8 cellular contexts compared by ENCODE assay signal in genomic region chr2:238864207-238865014, GRCh38. TPM values are rescaled to one million over a fixed set of nuclear protein-coding genes. Genes with fewer than 3 reads are reported as not detected.
DNase-seq lines count a peak whose midpoint lies in the region; ATAC-seq, FAIRE-seq and TF ChIP-seq lines count a peak whose summit lies in the region.

No MANE protein-coding gene starts in this region.

- no peak for ATAC-seq in GM21390 (IDR thresholded peaks at IDR 0.05; ENCODE audit: unreplicated experiment)

- intact Hi-C loops in activated T-helper 2 cell treated with anti-CD3 and anti-CD28 coated beads, Interferon-gamma antibody, Interleukin-2, Interleukin-4, amounts not matched to agents 10 μg/mL and 5 μg/mL and 100 μg/mL, durations not matched to agents 14 hours and 24 hours and 36 hours (cut with micrococcal nuclease) = no loop called here

- peaks cover 63% of the 10 kb centered on the region for H3K4me1 Mint-ChIP-seq in osteocyte (ENCODE audit: unreplicated experiment)
- H3K4me1 Mint-ChIP-seq in activated T-helper 2 cell treated with anti-CD3 and anti-CD28 coated beads, Interferon-gamma antibody, Interleukin-2, Interleukin-4, amounts not matched to agents 10 μg/mL and 5 μg/mL and 100 μg/mL, durations not matched to agents 14 hours and 24 hours and 36 hours (ENCODE audit: low read depth) = peaks cover 4% of the 10 kb centered on the region

- peak overlapping the region; percentile 97 for H3K27ac Mint-ChIP-seq in osteocyte (ENCODE audit: unreplicated experiment)
- H3K27ac Mint-ChIP-seq in activated T-helper 2 cell treated with anti-CD3 and anti-CD28 coated beads, Interferon-gamma antibody, Interleukin-2, Interleukin-4, amounts not matched to agents 10 μg/mL and 5 μg/mL and 100 μg/mL, durations not matched to agents 14 hours and 24 hours and 36 hours = no peak overlapping the region

- no peak for TF ChIP-seq CTCF in osteocyte (IDR thresholded peaks at IDR 0.05)

- FAIRE-seq in TTC549 (lab: Jason Lieb, UNC) = peak; percentile 80

- H3K4me3 Mint-ChIP-seq in osteocyte (ENCODE audit: unreplicated experiment) = peak overlapping the region; percentile 5
- no peak overlapping the region for H3K4me3 Mint-ChIP-seq in activated T-helper 2 cell treated with anti-CD3 and anti-CD28 coated beads, Interferon-gamma antibody, Interleukin-2, Interleukin-4, amounts not matched to agents 10 μg/mL and 5 μg/mL and 100 μg/mL, durations not matched to agents 14 hours and 24 hours and 36 hours (ENCODE audit: low read depth)

- H3K27me3 Mint-ChIP-seq in osteocyte (ENCODE audit: unreplicated experiment) = no peaks in the 10 kb centered on the region
- no peaks in the 10 kb centered on the region for H3K27me3 Mint-ChIP-seq in activated T-helper 2 cell treated with anti-CD3 and anti-CD28 coated beads, Interferon-gamma antibody, Interleukin-2, Interleukin-4, amounts not matched to agents 10 μg/mL and 5 μg/mL and 100 μg/mL, durations not matched to agents 14 hours and 24 hours and 36 hours (ENCODE audit: low read depth)

- H3K9me3 Mint-ChIP-seq in osteocyte (ENCODE audit: unreplicated experiment) = no peaks in the 10 kb centered on the region
- H3K9me3 Mint-ChIP-seq in activated T-helper 2 cell treated with anti-CD3 and anti-CD28 coated beads, Interferon-gamma antibody, Interleukin-2, Interleukin-4, amounts not matched to agents 10 μg/mL and 5 μg/mL and 100 μg/mL, durations not matched to agents 14 hours and 24 hours and 36 hours = no peaks in the 10 kb centered on the region

- peak; percentile 38 for DNase-seq in activated T-cell treated with anti-CD3 and anti-CD28 coated beads for 24 hours (ENCODE audit: low read depth)
- no peak for DNase-seq in activated T-cell treated with anti-CD3 and anti-CD28 coated beads, Interleukin-2, amount 50 U/mL, for 1 hour
- peak; percentile 99 for DNase-seq in fibroblast of peridontal ligament (ENCODE audit: extremely low read depth)
- DNase-seq in osteocyte (ENCODE audit: extremely low spot score, unreplicated experiment) = peak; percentile 94
- no peak for DNase-seq in midbrain (lab: John Stamatoyannopoulos, UW)
- DNase-seq in activated T-helper 2 cell treated with anti-CD3 and anti-CD28 coated beads, Interferon-gamma antibody, Interleukin-2, Interleukin-4, amounts not matched to agents 10 μg/mL and 5 μg/mL and 100 μg/mL, durations not matched to agents 14 hours and 24 hours and 36 hours (ENCODE audit: low spot score) = no peak

- no peaks in the 10 kb centered on the region for H3K36me3 Mint-ChIP-seq in osteocyte (ENCODE audit: unreplicated experiment)
- no peaks in the 10 kb centered on the region for H3K36me3 Mint-ChIP-seq in activated T-helper 2 cell treated with anti-CD3 and anti-CD28 coated beads, Interferon-gamma antibody, Interleukin-2, Interleukin-4, amounts not matched to agents 10 μg/mL and 5 μg/mL and 100 μg/mL, durations not matched to agents 14 hours and 24 hours and 36 hours (ENCODE audit: low read depth)

RNA-seq across cellular contexts. Expression of gene TWIST2, which starts 16.5 kb away (rescaled TPM):
- total RNA-seq in osteocyte = 6.0 and 6.3 TPM in 2 replicates
- total RNA-seq in activated T-helper 2 cell treated with anti-CD3 and anti-CD28 coated beads, Interferon-gamma antibody, Interleukin-2, Interleukin-4, amounts not matched to agents 10 μg/mL and 5 μg/mL and 100 μg/mL, durations not matched to agents 14 hours and 24 hours and 36 hours = not detected in 2 replicates

Comparison
In these comparisons a context has a peak if more than half of its experiments do, and no peak if none do; other contexts are left out.
1. DNase-seq: peak in activated T-cell treated with anti-CD3 and anti-CD28 coated beads for 24 hours (single experiment), fibroblast of peridontal ligament (single experiment) and osteocyte (single experiment); none in activated T-cell treated with anti-CD3 and anti-CD28 coated beads, Interleukin-2, amount 50 U/mL, for 1 hour (single experiment), midbrain (single experiment) and activated T-helper 2 cell treated with anti-CD3 and anti-CD28 coated beads, Interferon-gamma antibody, Interleukin-2, Interleukin-4, amounts not matched to agents 10 μg/mL and 5 μg/mL and 100 μg/mL, durations not matched to agents 14 hours and 24 hours and 36 hours (single experiment).